24 cellular contexts compared by ENCODE assay signal in genomic region chr7:131112431-131112830, GRCh38.
DNase-seq lines count a peak whose midpoint lies in the region; ATAC-seq and TF ChIP-seq lines count a peak whose summit lies in the region.
"Had no signal": no experiment of that assay in that cellular context is flagged by ENCODE, and none has a peak within 500 bp of the region (broad histone marks: within the 10 kb centered on the region; RNA-seq: fewer than 3 reads in every experiment).

No MANE protein-coding gene starts in this region.

- ATAC-seq in CD4-positive, CD25-positive, alpha-beta regulatory T cell (ENCODE audit: low read depth in 2 of 2), result no peak
- no peak for ATAC-seq in effector memory CD8-positive, alpha-beta T cell (replicated peaks)
- ATAC-seq: activated naive CD8-positive, alpha-beta T cell treated with anti-CD3 and anti-CD28 coated beads, Interleukin-2, amount 50 U/mL, for 24 hours; body of pancreas; stimulated activated effector memory CD8-positive, alpha-beta T cell treated with anti-CD3 and anti-CD28 coated beads, Interleukin-12 subunit alpha, Interleukin-12 subunit beta, amount 100 ng/mL, for 72 hours; WTC11 had no signal

- no peaks in the 10 kb centered on the region for H3K36me3 ChIP-seq in CD4-positive, CD25-positive, alpha-beta regulatory T cell (ENCODE audit: control insufficient read depth, insufficient read depth, low read length)
- no peaks in the 10 kb centered on the region for H3K36me3 ChIP-seq in neutrophil
- H3K36me3 ChIP-seq: ovary, tibial artery had no signal

- H3K27ac Mint-ChIP-seq in CD4-positive, CD25-positive, alpha-beta regulatory T cell, result peak overlapping the region in 2 of 3 donors; percentile 75 to 76
- peak overlapping the region; percentile 98 for H3K27ac Mint-ChIP-seq in HFFc6
- H3K27ac Mint-ChIP-seq in activated T-helper 1 cell treated with anti-CD3 and anti-CD28 coated beads, Interleukin-12 subunit alpha, Interleukin-12 subunit beta, Interleukin-2, Interleukin-4 antibody, amounts not matched to agents 30 ng/mL and 10 ng/mL and 1 ng/mL, durations not matched to agents 14 hours and 24 hours and 36 hours, result no peak overlapping the region
- H3K27ac Mint-ChIP-seq in effector memory CD8-positive, alpha-beta T cell, result peak overlapping the region in 1 of 2 donors; percentile 100
- H3K27ac Mint-ChIP-seq: stimulated activated effector memory CD8-positive, alpha-beta T cell treated with anti-CD3 and anti-CD28 coated beads, Interleukin-12 subunit alpha, Interleukin-12 subunit beta, amount 100 ng/mL, for 72 hours; WTC11 had no signal

- H3K4me3 Mint-ChIP-seq in CD4-positive, CD25-positive, alpha-beta regulatory T cell, result peak overlapping the region in 3 of 4 donors; percentile 2 to 93 (median 39)
- no peak overlapping the region; the same call in 1 of the 2 replicates for H3K4me3 Mint-ChIP-seq in HFFc6
- peak overlapping the region; percentile 21 for H3K4me3 Mint-ChIP-seq in activated T-helper 1 cell treated with anti-CD3 and anti-CD28 coated beads, Interleukin-12 subunit alpha, Interleukin-12 subunit beta, Interleukin-2, Interleukin-4 antibody, amounts not matched to agents 30 ng/mL and 10 ng/mL and 1 ng/mL, durations not matched to agents 14 hours and 24 hours and 36 hours
- H3K4me3 Mint-ChIP-seq in effector memory CD8-positive, alpha-beta T cell, result no peak overlapping the region
- H3K4me3 Mint-ChIP-seq: activated naive CD8-positive, alpha-beta T cell treated with anti-CD3 and anti-CD28 coated beads, Interleukin-2, amount 50 U/mL, for 24 hours; stimulated activated effector memory CD8-positive, alpha-beta T cell treated with anti-CD3 and anti-CD28 coated beads, Interleukin-12 subunit alpha, Interleukin-12 subunit beta, amount 100 ng/mL, for 72 hours; WTC11 had no signal

- DNase-seq in CD4-positive, CD25-positive, alpha-beta regulatory T cell, result no peak
- no peak for DNase-seq in HFFc6
- no peak for DNase-seq in activated T-helper 1 cell treated with anti-CD3 and anti-CD28 coated beads, Interleukin-12 subunit alpha, Interleukin-12 subunit beta, Interleukin-2, Interleukin-4 antibody, amounts not matched to agents 30 ng/mL and 10 ng/mL and 1 ng/mL, durations not matched to agents 14 hours and 24 hours and 36 hours (ENCODE audit: low spot score)
- DNase-seq in EL, result no peak
- no peak for DNase-seq in T1000 (lab: John Stamatoyannopoulos, UW)
- no peak for DNase-seq in effector memory CD8-positive, alpha-beta T cell
- DNase-seq: activated effector memory CD4-positive, alpha-beta T cell treated with Interleukin-2 at 50 U/mL for 16 hours; activated naive CD8-positive, alpha-beta T cell treated with anti-CD3 and anti-CD28 coated beads, Interleukin-2, amount 50 U/mL, for 24 hours; body of pancreas; cerebellar nuclear complex; DMS79; dorsolateral prefrontal cortex; H7; head of caudate nucleus; NCI-H146; NCI-H524; ovary; SK-N-SH; stimulated activated CD4-positive, alpha-beta T cell treated with anti-CD3 and anti-CD28 coated beads, Interleukin-2, amount 100 ng/mL, for 24 hours; tibial artery had no signal

- no peak overlapping the region for H3K27ac ChIP-seq in CD4-positive, CD25-positive, alpha-beta regulatory T cell (ENCODE audit: insufficient read depth, low read length, poor library complexity, severe bottlenecking)
- H3K27ac ChIP-seq in neutrophil, result peak overlapping the region; percentile 99
- H3K27ac ChIP-seq: ovary had no signal

- H3K4me3 ChIP-seq in CD4-positive, CD25-positive, alpha-beta regulatory T cell (ENCODE audit: low read depth, low read length), result no peak overlapping the region
- no peak overlapping the region for H3K4me3 ChIP-seq in neutrophil (ENCODE audit: low read depth in 1 of 2, low read length in 1 of 2)
- H3K4me3 ChIP-seq: body of pancreas, ovary, smooth muscle cell had no signal

- H3K36me3 Mint-ChIP-seq in CD4-positive, CD25-positive, alpha-beta regulatory T cell, result peaks cover under 1% of the 10 kb centered on the region
- H3K36me3 Mint-ChIP-seq in HFFc6 (ENCODE audit: low read depth), result peaks cover 35% of the 10 kb centered on the region
- H3K36me3 Mint-ChIP-seq in activated T-helper 1 cell treated with anti-CD3 and anti-CD28 coated beads, Interleukin-12 subunit alpha, Interleukin-12 subunit beta, Interleukin-2, Interleukin-4 antibody, amounts not matched to agents 30 ng/mL and 10 ng/mL and 1 ng/mL, durations not matched to agents 14 hours and 24 hours and 36 hours (ENCODE audit: low read depth), result peaks cover under 1% of the 10 kb centered on the region
- H3K36me3 Mint-ChIP-seq in effector memory CD8-positive, alpha-beta T cell (ENCODE audit: insufficient read depth), result peaks cover 24% of the 10 kb centered on the region

- H3K27me3 ChIP-seq in CD4-positive, CD25-positive, alpha-beta regulatory T cell (ENCODE audit: control insufficient read depth, insufficient read depth, low read length), result no peaks in the 10 kb centered on the region
- peaks cover 6% of the 10 kb centered on the region for H3K27me3 ChIP-seq in neutrophil
- H3K27me3 ChIP-seq: body of pancreas, dorsolateral prefrontal cortex, ovary, tibial artery had no signal

- peaks cover 20 to 48% (median 36%) of the 10 kb centered on the region in 4 donors for H3K4me1 Mint-ChIP-seq in CD4-positive, CD25-positive, alpha-beta regulatory T cell
- H3K4me1 Mint-ChIP-seq in HFFc6 (ENCODE audit: low read depth), result peaks cover 47% of the 10 kb centered on the region
- H3K4me1 Mint-ChIP-seq in activated T-helper 1 cell treated with anti-CD3 and anti-CD28 coated beads, Interleukin-12 subunit alpha, Interleukin-12 subunit beta, Interleukin-2, Interleukin-4 antibody, amounts not matched to agents 30 ng/mL and 10 ng/mL and 1 ng/mL, durations not matched to agents 14 hours and 24 hours and 36 hours (ENCODE audit: low read depth), result peaks cover 50% of the 10 kb centered on the region
- H3K4me1 Mint-ChIP-seq in effector memory CD8-positive, alpha-beta T cell (ENCODE audit: low read depth in 2 of 2), result peaks cover 17 to 34% of the 10 kb centered on the region in 2 donors

- TF ChIP-seq CTCF in HFFc6 (IDR thresholded peaks at IDR 0.05) (no peak), neutrophil (IDR thresholded peaks at IDR 0.05) (no peak)

- peaks cover 11% of the 10 kb centered on the region for H3K27me3 Mint-ChIP-seq in CD4-positive, CD25-positive, alpha-beta regulatory T cell
- peaks cover 4% of the 10 kb centered on the region; the same call in 1 of the 2 replicates for H3K27me3 Mint-ChIP-seq in HFFc6 (ENCODE audit: insufficient read depth)
- peaks cover 10% of the 10 kb centered on the region for H3K27me3 Mint-ChIP-seq in activated T-helper 1 cell treated with anti-CD3 and anti-CD28 coated beads, Interleukin-12 subunit alpha, Interleukin-12 subunit beta, Interleukin-2, Interleukin-4 antibody, amounts not matched to agents 30 ng/mL and 10 ng/mL and 1 ng/mL, durations not matched to agents 14 hours and 24 hours and 36 hours (ENCODE audit: insufficient read depth)
- no peaks in the 10 kb centered on the region for H3K27me3 Mint-ChIP-seq in effector memory CD8-positive, alpha-beta T cell

- peaks cover 38% of the 10 kb centered on the region for H3K4me1 ChIP-seq in CD4-positive, CD25-positive, alpha-beta regulatory T cell (ENCODE audit: control insufficient read depth, insufficient read depth, low read length, poor library complexity, severe bottlenecking)
- H3K4me1 ChIP-seq in neutrophil (ENCODE audit: control insufficient read depth in 1 of 2, insufficient read depth in 1 of 2, low read depth in 1 of 2, low read length in 1 of 2), result peaks cover 28 to 40% of the 10 kb centered on the region in 2 experiments

- no peaks in the 10 kb centered on the region for H3K9me3 ChIP-seq in CD4-positive, CD25-positive, alpha-beta regulatory T cell (ENCODE audit: control insufficient read depth in 2 of 2, low read length in 2 of 2)
- no peaks in the 10 kb centered on the region for H3K9me3 ChIP-seq in neutrophil
- H3K9me3 ChIP-seq: body of pancreas, ovary, SK-N-SH, tibial artery had no signal

- intact Hi-C loops in activated T-helper 1 cell treated with anti-CD3 and anti-CD28 coated beads, Interleukin-12 subunit alpha, Interleukin-12 subunit beta, Interleukin-2, Interleukin-4 antibody, amounts not matched to agents 30 ng/mL and 10 ng/mL and 1 ng/mL, durations not matched to agents 14 hours and 24 hours and 36 hours (cut with micrococcal nuclease), result no loop called here

- H3K9me3 Mint-ChIP-seq in CD4-positive, CD25-positive, alpha-beta regulatory T cell, result peaks cover 0 to 4% (median 0%) of the 10 kb centered on the region in 7 donors
- H3K9me3 Mint-ChIP-seq in HFFc6, result peaks cover 2% of the 10 kb centered on the region
- peaks cover 2% of the 10 kb centered on the region for H3K9me3 Mint-ChIP-seq in activated T-helper 1 cell treated with anti-CD3 and anti-CD28 coated beads, Interleukin-12 subunit alpha, Interleukin-12 subunit beta, Interleukin-2, Interleukin-4 antibody, amounts not matched to agents 30 ng/mL and 10 ng/mL and 1 ng/mL, durations not matched to agents 14 hours and 24 hours and 36 hours
- H3K9me3 Mint-ChIP-seq in effector memory CD8-positive, alpha-beta T cell, result no peaks in the 10 kb centered on the region
- H3K9me3 Mint-ChIP-seq: stimulated activated effector memory CD8-positive, alpha-beta T cell treated with anti-CD3 and anti-CD28 coated beads, Interleukin-12 subunit alpha, Interleukin-12 subunit beta, amount 100 ng/mL, for 72 hours had no signal

Comparison
In these comparisons a context has a peak if more than half of its experiments do, and no peak if none do; other contexts are left out.
1. H3K4me3 Mint-ChIP-seq: peak in CD4-positive, CD25-positive, alpha-beta regulatory T cell (3 of 4) and activated T-helper 1 cell treated with anti-CD3 and anti-CD28 coated beads, Interleukin-12 subunit alpha, Interleukin-12 subunit beta, Interleukin-2, Interleukin-4 antibody, amounts not matched to agents 30 ng/mL and 10 ng/mL and 1 ng/mL, durations not matched to agents 14 hours and 24 hours and 36 hours (single experiment); none in HFFc6 (single experiment) and effector memory CD8-positive, alpha-beta T cell (0 of 2).